Comparison of ENCODE assay signal across 15 cellular contexts in genomic region chr18:57533901-57534300, GRCh38.
"Had no signal": no experiment of that assay in that cellular context is flagged by ENCODE, and none has a peak within 500 bp of the region (broad histone marks: within the 10 kb centered on the region; RNA-seq: fewer than 3 reads in every experiment).

No MANE protein-coding gene starts in this region.

- H3K9me3 ChIP-seq: thyroid gland had no signal

- H3K4me1 ChIP-seq: thyroid gland had no signal

- H3K9me3 Mint-ChIP-seq: activated naive CD8-positive, alpha-beta T cell treated with anti-CD3 and anti-CD28 coated beads for 36 hours; nephron; stimulated activated memory B cell treated with anti-CD40 and anti-IgM and Interleukin-4, amounts not matched to agents 10 μg/mL and 1 μg/mL and 100 μg/mL, for 72 hours; T-helper 2 cell treated with Interferon-gamma antibody and Interleukin-4, amounts not matched to agents 5 μg/mL and 100 μg/mL, for 36 hours had no signal

- DNase-seq: activated CD4-positive, alpha-beta T cell treated with anti-CD3 and anti-CD28 coated beads, Interleukin-2, amount 50 U/mL, for 1 hour; activated CD8-positive, alpha-beta memory T cell treated with anti-CD3 and anti-CD28 coated beads for 24 hours; activated gamma-delta T cell treated with Interleukin-2 at 50 U/mL for 16 hours; activated naive CD8-positive, alpha-beta T cell treated with anti-CD3 and anti-CD28 coated beads for 36 hours; cerebellar nuclear complex; kidney glomerular epithelial cell; posterior cingulate gyrus; stimulated activated CD4-positive, alpha-beta T cell treated with anti-CD3 and anti-CD28 coated beads, Interleukin-2, amount 100 ng/mL, for 48 hours; SW 1271; thyroid gland had no signal

- H3K27ac ChIP-seq: thyroid gland had no signal

- H3K4me3 ChIP-seq: thyroid gland had no signal

- ATAC-seq: activated CD4-positive, CD25-positive, alpha-beta regulatory T cell treated with anti-CD3 and anti-CD28 coated beads, Interleukin-2, amount 50 U/mL, for 24 hours; esophagus mucosa; stimulated activated memory B cell treated with anti-CD40 and anti-IgM and Interleukin-4, amounts not matched to agents 10 μg/mL and 1 μg/mL and 100 μg/mL, for 72 hours had no signal

- H3K4me3 Mint-ChIP-seq: activated naive CD8-positive, alpha-beta T cell treated with anti-CD3 and anti-CD28 coated beads for 36 hours; stimulated activated memory B cell treated with anti-CD40 and anti-IgM and Interleukin-4, amounts not matched to agents 10 μg/mL and 1 μg/mL and 100 μg/mL, for 72 hours; T-helper 2 cell treated with Interferon-gamma antibody and Interleukin-4, amounts not matched to agents 5 μg/mL and 100 μg/mL, for 36 hours had no signal

- H3K27ac Mint-ChIP-seq: activated naive CD8-positive, alpha-beta T cell treated with anti-CD3 and anti-CD28 coated beads for 36 hours; stimulated activated memory B cell treated with anti-CD40 and anti-IgM and Interleukin-4, amounts not matched to agents 10 μg/mL and 1 μg/mL and 100 μg/mL, for 72 hours; T-helper 2 cell treated with Interferon-gamma antibody and Interleukin-4, amounts not matched to agents 5 μg/mL and 100 μg/mL, for 36 hours had no signal

- H3K4me1 Mint-ChIP-seq: activated naive CD8-positive, alpha-beta T cell treated with anti-CD3 and anti-CD28 coated beads for 36 hours; stimulated activated memory B cell treated with anti-CD40 and anti-IgM and Interleukin-4, amounts not matched to agents 10 μg/mL and 1 μg/mL and 100 μg/mL, for 72 hours had no signal

- H3K36me3 ChIP-seq: thyroid gland had no signal

- H3K36me3 Mint-ChIP-seq: activated naive CD8-positive, alpha-beta T cell treated with anti-CD3 and anti-CD28 coated beads for 36 hours; stimulated activated memory B cell treated with anti-CD40 and anti-IgM and Interleukin-4, amounts not matched to agents 10 μg/mL and 1 μg/mL and 100 μg/mL, for 72 hours had no signal

- H3K27me3 ChIP-seq: thyroid gland had no signal
